In the genomic region with DNA sequence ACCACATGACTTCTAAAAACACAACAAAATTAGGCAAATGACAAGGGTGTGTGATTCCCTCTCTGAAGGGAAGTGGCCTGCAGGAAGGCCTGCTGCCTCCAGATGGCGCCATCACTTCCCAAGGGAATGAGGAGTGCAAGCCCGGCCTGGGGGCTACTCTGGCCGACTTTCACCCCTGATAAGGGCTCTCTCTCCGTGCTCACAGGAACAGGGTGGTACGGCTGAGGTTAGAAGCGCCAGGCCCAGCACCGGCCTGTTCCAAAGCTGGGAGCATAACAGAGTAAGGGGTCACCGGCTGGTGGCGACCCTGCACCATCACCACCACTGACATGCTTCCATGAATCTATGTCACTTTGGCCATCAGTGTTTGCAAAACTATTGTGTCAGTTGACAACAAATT, we compare ENCODE assay signal across 9 cellular contexts. TPM values are rescaled to one million over a fixed set of nuclear protein-coding genes. Genes with fewer than 3 reads are reported as not detected.
DNase-seq lines count a peak whose midpoint lies in the region; ATAC-seq and TF ChIP-seq lines count a peak whose summit lies in the region.
"Had no signal": no experiment of that assay in that cellular context is flagged by ENCODE, and none has a peak within 500 bp of the region (broad histone marks: within the 10 kb centered on the region; RNA-seq: fewer than 3 reads in every experiment).

No MANE protein-coding gene starts in this region.

- no peaks in the 10 kb centered on the region for H3K36me3 ChIP-seq in DND-41 (ENCODE audit: insufficient read depth, low read length)
- H3K36me3 ChIP-seq in heart right ventricle: no peaks in the 10 kb centered on the region
- H3K36me3 ChIP-seq in spleen: no peaks in the 10 kb centered on the region

- CTCF ChIA-PET in HEK293T (lab: Yijun Ruan, JAX): interaction anchor here (0.7 to 0.9 kb wide), 3 partner anchors 8 to 16 kb away, joined by 3 to 4 read pairs (median 4); no protein-coding TSS in a partner anchor

- H2AFZ ChIP-seq in DND-41 (ENCODE audit: low read depth, low read length): no peak overlapping the region

- TF ChIP-seq POLR2A in spleen (IDR thresholded peaks at IDR 0.05): no peak

- peaks cover 9% of the 10 kb centered on the region for H3K27me3 ChIP-seq in DND-41 (ENCODE audit: insufficient read depth, low read length, poor library complexity)
- H3K27me3 ChIP-seq in heart right ventricle: no peaks in the 10 kb centered on the region
- H3K27me3 ChIP-seq in spleen (replicated peaks in 1 of 7): no peaks in the 10 kb centered on the region

- no peak overlapping the region for H3K9ac ChIP-seq in DND-41 (ENCODE audit: low read depth, low read length)

- no peak overlapping the region for H3K4me2 ChIP-seq in DND-41 (ENCODE audit: insufficient read depth, low read length)

- ATAC-seq in DND-41 (ENCODE audit: insufficient read depth, low read depth) (peak; percentile 55; the same call in 1 of the 3 replicates), heart right ventricle (peak in 5 of 8 donors; percentile 24 to 60 (median 34)), GM19467 (IDR thresholded peaks at IDR 0.05; ENCODE audit: unreplicated experiment) (no peak), GM18873 (IDR thresholded peaks at IDR 0.05; ENCODE audit: low FRiP score, unreplicated experiment) (no peak)

- H3K27ac ChIP-seq in DND-41 (ENCODE audit: low read length) (no peak overlapping the region), heart right ventricle (no peak overlapping the region), spleen (no peak overlapping the region)

- 58 to 59% methylated on average over 9 of the region's 9 CpGs for WGBS in heart right ventricle, 2 donors
- WGBS in spleen, 5 donors: 45 to 58% (median 55%) methylated on average over 7 to 9 of the region's 9 CpGs

- DNase-seq in DND-41 (peak; percentile 41), HEK293T (ENCODE audit: extremely low spot score) (peak; percentile 80), heart right ventricle (peak; percentile 19 to 31), spleen (peak; percentile 59), SW480 (ENCODE audit: low spot score) (no peak)

- H3K4me1 ChIP-seq in DND-41 (ENCODE audit: insufficient read depth, low read length) (no peaks in the 10 kb centered on the region), heart right ventricle (peaks cover 0 to 10% (median 3%) of the 10 kb centered on the region in 9 donors), spleen (no peaks in the 10 kb centered on the region)

- H3K4me3 ChIP-seq in DND-41 (ENCODE audit: low read depth in 1 of 2, low read length in 2 of 2) (no peak overlapping the region), WI38 (ENCODE audit: low read depth, low read length) (no peak overlapping the region), heart right ventricle (no peak overlapping the region), spleen (no peak overlapping the region)

- peaks cover 4% of the 10 kb centered on the region; the same call in 1 of the 2 replicates for H4K20me1 ChIP-seq in DND-41 (ENCODE audit: insufficient read depth, low read length)

- POLR2A ChIA-PET in HEK293T (lab: Yijun Ruan, JAX): interaction anchor here (1.0 kb wide), 1 partner anchor 21 kb away, joined by 3 read pairs; no protein-coding TSS in a partner anchor

- H3K79me2 ChIP-seq in DND-41 (ENCODE audit: insufficient read depth, low read length): no peaks in the 10 kb centered on the region

- intact Hi-C loops in heart right ventricle (cut with DNase I): no loop called here
- intact Hi-C loops in spleen (cut with DNase I; ENCODE audit: low total_unique reads): no loop called here

- TF ChIP-seq CTCF in DND-41 (IDR thresholded peaks at IDR 0.05; ENCODE audit: borderline replicate concordance, extremely low read depth, low read length, poor library complexity, severe bottlenecking) (peak; percentile 81), WI38 (IDR thresholded peaks at IDR 0.05; ENCODE audit: low read depth, low read length) (peak; percentile 90), heart right ventricle (IDR thresholded peaks at IDR 0.05) (peak; percentile 30 to 75 (median 63)), spleen (IDR thresholded peaks at IDR 0.05 in 8 of 11, conservative IDR thresholded peaks at IDR 0.05 in 3 of 11) (peak in 9 of 11 experiments; percentile 11 to 76 (median 62))

- H3K9me3 ChIP-seq in DND-41 (ENCODE audit: insufficient read depth, low read length, severe bottlenecking) (no peaks in the 10 kb centered on the region), heart right ventricle (no peaks in the 10 kb centered on the region), spleen (no peaks in the 10 kb centered on the region)

TF ChIP-seq in HEK293T, 16 proteins besides CTCF, POLR2A, EP300 and RAD21:
- TF ChIP-seq FOXM1 (IDR thresholded peaks at IDR 0.05; ENCODE audit: borderline replicate concordance) (no peak), ELF4 (IDR thresholded peaks at IDR 0.05) (no peak), SUZ12 (IDR thresholded peaks at IDR 0.05) (no peak), ARNT (IDR thresholded peaks at IDR 0.05) (no peak), BHLHE40 (IDR thresholded peaks at IDR 0.05; ENCODE audit: borderline replicate concordance) (no peak), ZNF384 (IDR thresholded peaks at IDR 0.05) (no peak), HDGF (IDR thresholded peaks at IDR 0.05; ENCODE audit: borderline replicate concordance) (no peak)

RNA-seq across cellular contexts. Expression of a gene that starts 13.1 kb away (rescaled TPM):
- total RNA-seq in heart right ventricle: not detected
- not detected for polyA plus RNA-seq in heart right ventricle
- total RNA-seq in spleen: not detected
- not detected for polyA plus RNA-seq in spleen
- total RNA-seq: T-helper 1 cell treated with Interleukin-12 subunit alpha and Interleukin-12 subunit beta and Interleukin-4 antibody, amounts not matched to agents 30 ng/mL and 1 ng/mL, for 36 hours had no signal

RNA-seq across cellular contexts. Expression of a gene that starts 22.8 kb away (rescaled TPM):
- total RNA-seq in heart right ventricle (under 1 TPM in 4 of 10 donors, not detected in 6; 0.05 to 0.14 (median 0.11) TPM), spleen (under 1 TPM in 3 of 7 donors, not detected in 4; 0.09 to 0.26 (median 0.13) TPM)
- polyA plus RNA-seq in heart right ventricle (under 1 TPM in 1 of 2 donors, not detected in 1; 0.06 TPM), spleen (under 1 TPM in 1 of 3 donors, not detected in 2; 0.02 TPM)
- total RNA-seq: T-helper 1 cell treated with Interleukin-12 subunit alpha and Interleukin-12 subunit beta and Interleukin-4 antibody, amounts not matched to agents 30 ng/mL and 1 ng/mL, for 36 hours had no signal

RNA-seq across cellular contexts. Expression of a gene that starts 39.0 kb away (rescaled TPM):
- total RNA-seq in heart right ventricle (not detected), spleen (not detected)
- polyA plus RNA-seq in heart right ventricle (not detected), spleen (not detected)
- total RNA-seq: T-helper 1 cell treated with Interleukin-12 subunit alpha and Interleukin-12 subunit beta and Interleukin-4 antibody, amounts not matched to agents 30 ng/mL and 1 ng/mL, for 36 hours had no signal

Comparison
In these comparisons a context has a peak if more than half of its experiments do, and no peak if none do; other contexts are left out.
1. ATAC-seq: peak in DND-41 (single experiment) and heart right ventricle (5 of 8); none in GM19467 (single experiment) and GM18873 (single experiment).
2. Peak in every context shown above with its lines, with median percentiles within 50 percentile points of each other: CTCF ChIP-seq.